In the genomic region with DNA sequence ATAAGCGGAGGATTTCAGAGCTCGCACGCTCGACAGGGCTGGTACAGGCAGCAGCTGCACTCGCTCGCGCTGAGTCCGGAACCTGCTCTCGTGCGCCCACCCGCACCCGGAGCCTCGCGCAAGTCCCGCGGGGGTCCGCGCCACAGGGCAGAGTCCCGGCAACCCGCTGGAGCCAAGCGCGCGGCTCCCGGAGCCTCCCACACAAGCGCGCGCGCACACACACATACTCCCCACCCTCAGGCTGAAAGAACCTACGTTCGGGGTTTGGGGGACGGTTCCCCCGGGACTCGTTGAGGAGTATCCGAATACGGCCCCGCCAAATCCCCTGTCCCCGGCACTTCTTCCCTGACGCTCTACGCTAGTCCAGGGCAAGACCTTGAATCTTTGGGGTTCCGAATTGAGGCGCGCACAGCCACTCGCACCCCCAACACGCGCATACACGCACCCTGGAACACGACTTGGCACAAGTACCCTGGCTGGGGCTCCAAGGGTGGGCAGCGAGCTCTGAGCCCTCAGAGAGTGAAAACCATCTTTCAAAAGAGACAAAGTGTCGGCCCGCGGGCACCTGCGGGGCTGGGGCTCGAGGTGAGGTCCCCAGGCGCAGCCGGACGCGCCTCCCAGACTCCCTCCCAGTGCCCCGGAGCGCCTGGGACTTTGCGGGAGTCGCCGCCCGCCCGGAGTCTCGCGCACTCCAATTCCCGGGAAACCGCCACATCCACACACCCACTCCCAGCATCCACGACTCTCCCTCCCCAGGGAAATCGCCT, we compare ENCODE assay signal across 10 cellular contexts. TPM values are rescaled to one million over a fixed set of nuclear protein-coding genes. Genes with fewer than 3 reads are reported as not detected.
DNase-seq lines count a peak whose midpoint lies in the region; ATAC-seq and TF ChIP-seq lines count a peak whose summit lies in the region.
"Had no signal": no experiment of that assay in that cellular context is flagged by ENCODE, and none has a peak within 500 bp of the region (broad histone marks: within the 10 kb centered on the region; RNA-seq: fewer than 3 reads in every experiment).

No MANE protein-coding gene starts in this region.

- no peaks in the 10 kb centered on the region for H3K9me3 Mint-ChIP-seq in T-cell
- H3K9me3 Mint-ChIP-seq: T-helper 1 cell treated with Interleukin-12 subunit alpha and Interleukin-12 subunit beta and Interleukin-4 antibody, amounts not matched to agents 30 μg/mL and 1 μg/mL, for 36 hours had no signal

- H3K27me3 ChIP-seq in BJ (ENCODE audit: control insufficient read depth, insufficient read depth, low read length) = peaks cover 8% of the 10 kb centered on the region
- 0 out of 2 replicates have a peak, but pooled peaks cover 4% of the 10 kb centered on the region for H3K27me3 ChIP-seq in SJSA1 (replicated peaks)
- H3K27me3 ChIP-seq in cardiac muscle cell = no peaks in the 10 kb centered on the region
- H3K27me3 ChIP-seq in parathyroid adenoma (ENCODE audit: control insufficient read depth, insufficient read depth, low read length) = no peaks in the 10 kb centered on the region

- H3K36me3 ChIP-seq in BJ (ENCODE audit: control insufficient read depth, insufficient read depth, low read length) = no peaks in the 10 kb centered on the region
- H3K36me3 ChIP-seq in SJSA1 = no peaks in the 10 kb centered on the region
- H3K36me3 ChIP-seq in cardiac muscle cell = no peaks in the 10 kb centered on the region
- no peaks in the 10 kb centered on the region for H3K36me3 ChIP-seq in parathyroid adenoma (ENCODE audit: control insufficient read depth, insufficient read depth, low read length)

- no peaks in the 10 kb centered on the region for H3K36me3 Mint-ChIP-seq in T-cell

- POLR2A ChIA-PET in BJ (lab: Charles Lee) (interaction anchor here (0.6 kb wide), 1 partner anchor 841 kb away, joined by 4 read pairs; no protein-coding TSS in a partner anchor), RWPE1 (lab: Yijun Ruan, JAX; ENCODE audit: low non-redundant PET) (no interaction called here), T-cell (lab: Charles Lee) (no interaction called here)

- peaks cover 22 to 31% of the 10 kb centered on the region in 2 donors for H3K27me3 Mint-ChIP-seq in T-cell

- no peak for TF ChIP-seq CTCF in BJ (IDR thresholded peaks at IDR 0.05; ENCODE audit: insufficient read depth, low read depth, low read length)
- no peak for TF ChIP-seq CTCF in cardiac muscle cell (IDR thresholded peaks at IDR 0.05; ENCODE audit: low read depth, low read length)
- TF ChIP-seq CTCF in parathyroid adenoma (IDR thresholded peaks at IDR 0.05) = no peak
- TF ChIP-seq CTCF in RWPE1 (conservative IDR thresholded peaks at IDR 0.05; ENCODE audit: low read depth) = no peak

- H2AFZ ChIP-seq in parathyroid adenoma = peak overlapping the region; percentile 92

- H3K4me1 ChIP-seq in SJSA1 (replicated peaks) (peaks cover 6% of the 10 kb centered on the region), cardiac muscle cell (ENCODE audit: low read depth) (peaks cover 7% of the 10 kb centered on the region), parathyroid adenoma (no peaks in the 10 kb centered on the region)

- peaks cover 0 to 8% (median 6%) of the 10 kb centered on the region in 3 donors for H3K4me1 Mint-ChIP-seq in T-cell

- peak overlapping the region; percentile 72 for H3K4me2 ChIP-seq in parathyroid adenoma (ENCODE audit: low read length)

- H3K27ac ChIP-seq in SJSA1 (no peak overlapping the region), cardiac muscle cell (no peak overlapping the region), parathyroid adenoma (no peak overlapping the region), RWPE1 (no peak overlapping the region)

- ATAC-seq in GM19463 (IDR thresholded peaks at IDR 0.05; ENCODE audit: unreplicated experiment) (no peak), T-cell (replicated peaks in 1 of 4) (no peak)

- no peak overlapping the region for H3K27ac Mint-ChIP-seq in T-cell
- H3K27ac Mint-ChIP-seq: T-helper 1 cell treated with Interleukin-12 subunit alpha and Interleukin-12 subunit beta and Interleukin-4 antibody, amounts not matched to agents 30 μg/mL and 1 μg/mL, for 36 hours had no signal

- H3K9me3 ChIP-seq in SJSA1 (replicated peaks) (no peaks in the 10 kb centered on the region), cardiac muscle cell (ENCODE audit: low read depth) (no peaks in the 10 kb centered on the region), parathyroid adenoma (ENCODE audit: control insufficient read depth, low read length) (no peaks in the 10 kb centered on the region)

- CTCF ChIA-PET in BJ (lab: Yijun Ruan, JAX) (interaction anchor here (0.6 kb wide), 1 partner anchor 77 kb away, joined by 3 read pairs; no protein-coding TSS in a partner anchor), RWPE1 (lab: Yijun Ruan, JAX) (no interaction called here), T-cell (lab: Charles Lee) (no interaction called here)

- H3K4me3 ChIP-seq in BJ (ENCODE audit: low read depth, low read length) (peak overlapping the region; percentile 25), SJSA1 (peak overlapping the region; percentile 58), cardiac muscle cell (peak overlapping the region; percentile 86), parathyroid adenoma (ENCODE audit: low read depth, low read length) (peak overlapping the region; percentile 50)

- H3K4me3 Mint-ChIP-seq in T-cell = no peak overlapping the region
- H3K4me3 Mint-ChIP-seq: T-helper 1 cell treated with Interleukin-12 subunit alpha and Interleukin-12 subunit beta and Interleukin-4 antibody, amounts not matched to agents 30 μg/mL and 1 μg/mL, for 36 hours had no signal

- H3K79me2 ChIP-seq in parathyroid adenoma = no peaks in the 10 kb centered on the region

- DNase-seq in BJ (ENCODE audit: low read depth) (no peak), SJSA1 (ENCODE audit: low read depth in 1 of 2, low spot score in 2 of 2) (peak in 1 of 2 experiments; percentile 1), cardiac muscle cell (ENCODE audit: low read depth in 1 of 2, low spot score in 1 of 2) (peak in 1 of 2 donors; percentile 53), RWPE1 (ENCODE audit: low spot score) (no peak), T-cell (no peak)
- DNase-seq in activated naive CD4-positive, alpha-beta T cell (lab: John Stamatoyannopoulos, UW) = no peak

- no peak overlapping the region for H3K9ac ChIP-seq in parathyroid adenoma

RNA-seq across cellular contexts. Expression of gene ANOS1, which starts 0.9 kb away (rescaled TPM):
- polyA plus RNA-seq in BJ (2011; rRNA removed) (0.74 and 0.89 TPM in 2 replicates), cardiac muscle cell (10.4 and 17.6 TPM in 2 replicates)
- 0.43 and 0.51 TPM in 2 replicates for polyA minus RNA-seq in BJ (2011; rRNA and poly(A)+ RNA removed)
- total RNA-seq in SJSA1 (2014; rRNA removed; shearing (Covaris generic)) = 3.5 and 9.3 TPM in 2 replicates
- total RNA-seq in cardiac muscle cell (22.5 and 22.7 TPM in 2 replicates), T-cell (under 1 TPM in 3 of 5 donors, not detected in 2; 0.10 to 0.13 (median 0.12) TPM)
- total RNA-seq: Daoy had no signal

Comparison
In these comparisons a context has a peak if more than half of its experiments do, and no peak if none do; other contexts are left out.
1. H3K4me3 ChIP-seq: peak in every context shown above with its lines; median percentile 86 in cardiac muscle cell; 58 in SJSA1; 50 in parathyroid adenoma; 25 in BJ.